Comparison of ENCODE assay signal across 10 cellular contexts in genomic region chr17:50558955-50559614, GRCh38. TPM values are rescaled to one million over a fixed set of nuclear protein-coding genes. Genes with fewer than 3 reads are reported as not detected.
A peak's percentile ranks its signal among the peaks of the same experiment; 100 is the strongest.
DNase-seq lines count a peak whose midpoint lies in the region; ATAC-seq lines count a peak whose summit lies in the region.
"Had no signal": no experiment of that assay in that cellular context is flagged by ENCODE, and none has a peak within 500 bp of the region (broad histone marks: within the 10 kb centered on the region; RNA-seq: fewer than 3 reads in every experiment).

No MANE protein-coding gene starts in this region.

- H3K27ac ChIP-seq in subcutaneous abdominal adipose tissue (ENCODE audit: low read depth, low read length) = no peak overlapping the region
- H3K27ac ChIP-seq: C4-2B had no signal

- no peaks in the 10 kb centered on the region for H3K9me3 ChIP-seq in subcutaneous abdominal adipose tissue (ENCODE audit: control insufficient read depth in 5 of 5, low read length in 5 of 5)

- H3K4me1 Mint-ChIP-seq in activated T-cell treated with anti-CD3 and anti-CD28 coated beads, Interleukin-2, amount 50 U/mL, for 24 hours (ENCODE audit: low read depth) = peaks cover 19% of the 10 kb centered on the region
- H3K4me1 Mint-ChIP-seq in activated T-helper 17 cell treated with anti-CD3 and anti-CD28 coated beads, Interleukin-2, amount 50 U/mL, for 72 hours = peaks cover 6% of the 10 kb centered on the region

- H3K4me1 ChIP-seq in subcutaneous abdominal adipose tissue (ENCODE audit: control insufficient read depth in 5 of 5, insufficient read depth in 5 of 5, low read length in 5 of 5) = peaks cover 0 to 34% (median 26%) of the 10 kb centered on the region in 5 donors

- H3K4me3 Mint-ChIP-seq in activated T-cell treated with anti-CD3 and anti-CD28 coated beads, Interleukin-2, amount 50 U/mL, for 24 hours = peak overlapping the region; percentile 46
- H3K4me3 Mint-ChIP-seq in activated T-helper 17 cell treated with anti-CD3 and anti-CD28 coated beads, Interleukin-2, amount 50 U/mL, for 72 hours = peak overlapping the region; percentile 73

- peaks cover 0 to 14% (median 11%) of the 10 kb centered on the region in 5 donors for H3K36me3 ChIP-seq in subcutaneous abdominal adipose tissue (ENCODE audit: control insufficient read depth in 5 of 5, insufficient read depth in 5 of 5, low read length in 5 of 5)

- peak overlapping the region; percentile 11 to 64 (median 55) for H3K4me3 ChIP-seq in subcutaneous abdominal adipose tissue (ENCODE audit: low read depth in 1 of 5, low read length in 5 of 5)
- H3K4me3 ChIP-seq: lung had no signal

- H3K27me3 Mint-ChIP-seq in activated T-cell treated with anti-CD3 and anti-CD28 coated beads, Interleukin-2, amount 50 U/mL, for 24 hours = peaks cover 57% of the 10 kb centered on the region
- peaks cover 26% of the 10 kb centered on the region for H3K27me3 Mint-ChIP-seq in activated T-helper 17 cell treated with anti-CD3 and anti-CD28 coated beads, Interleukin-2, amount 50 U/mL, for 72 hours

- ATAC-seq in activated T-helper 17 cell treated with anti-CD3 and anti-CD28 coated beads, Interleukin-2, amount 50 U/mL, for 72 hours (replicated peaks) = no peak
- ATAC-seq in GM18511 (IDR thresholded peaks at IDR 0.05; ENCODE audit: unreplicated experiment) = no peak

- H3K27ac Mint-ChIP-seq in activated T-cell treated with anti-CD3 and anti-CD28 coated beads, Interleukin-2, amount 50 U/mL, for 24 hours = no peak overlapping the region
- H3K27ac Mint-ChIP-seq in activated T-helper 17 cell treated with anti-CD3 and anti-CD28 coated beads, Interleukin-2, amount 50 U/mL, for 72 hours = no peak overlapping the region

- H3K36me3 Mint-ChIP-seq in activated T-cell treated with anti-CD3 and anti-CD28 coated beads, Interleukin-2, amount 50 U/mL, for 24 hours (ENCODE audit: low read depth) = no peaks in the 10 kb centered on the region
- H3K36me3 Mint-ChIP-seq in activated T-helper 17 cell treated with anti-CD3 and anti-CD28 coated beads, Interleukin-2, amount 50 U/mL, for 72 hours (ENCODE audit: low read depth) = no peaks in the 10 kb centered on the region

- H3K9me3 Mint-ChIP-seq in activated T-cell treated with anti-CD3 and anti-CD28 coated beads, Interleukin-2, amount 50 U/mL, for 24 hours = no peaks in the 10 kb centered on the region
- H3K9me3 Mint-ChIP-seq in activated T-helper 17 cell treated with anti-CD3 and anti-CD28 coated beads, Interleukin-2, amount 50 U/mL, for 72 hours = no peaks in the 10 kb centered on the region

- H3K9ac ChIP-seq in subcutaneous abdominal adipose tissue (ENCODE audit: low read length in 5 of 5) = no peak overlapping the region

- peaks cover 31 to 59% (median 43%) of the 10 kb centered on the region in 5 donors for H3K27me3 ChIP-seq in subcutaneous abdominal adipose tissue (ENCODE audit: control insufficient read depth in 5 of 5, insufficient read depth in 4 of 5, low read length in 5 of 5)

- DNase-seq in activated T-cell treated with anti-CD3 and anti-CD28 coated beads, Interleukin-2, amount 50 U/mL, for 24 hours = peak; percentile 47
- no peak for DNase-seq in activated T-cell treated with anti-CD3 and anti-CD28 coated beads for 4 hours
- DNase-seq in iPS-NIHi7 (ENCODE audit: extremely low spot score) = peak; percentile 49
- no peak for DNase-seq in COR-L47 (lab: John Stamatoyannopoulos, UW)
- DNase-seq in cortex of kidney (lab: John Stamatoyannopoulos, UW) = no peak

RNA-seq across cellular contexts. Expression of gene CACNA1G, which starts 1.4 kb away (rescaled TPM):
- under 1 TPM in 1 of 2 donors, not detected in 1; 0.11 TPM for total RNA-seq in activated T-helper 17 cell treated with anti-CD3 and anti-CD28 coated beads, Interleukin-2, amount 50 U/mL, for 72 hours

RNA-seq across cellular contexts. Expression of gene SPATA20, which starts 12.1 kb away (rescaled TPM):
- total RNA-seq in activated T-helper 17 cell treated with anti-CD3 and anti-CD28 coated beads, Interleukin-2, amount 50 U/mL, for 72 hours = 10 to 100 TPM in 1 of 2 donors, 1 to 10 TPM in 1; 9.1 to 12.7 TPM

RNA-seq across cellular contexts. Expression of gene EPN3, which starts 26.6 kb away (rescaled TPM):
- not detected for total RNA-seq in activated T-helper 17 cell treated with anti-CD3 and anti-CD28 coated beads, Interleukin-2, amount 50 U/mL, for 72 hours

RNA-seq across cellular contexts. Expression of gene MYCBPAP, which starts 50.8 kb away (rescaled TPM):
- 1 to 10 TPM; 2.1 to 3.2 TPM for total RNA-seq in activated T-helper 17 cell treated with anti-CD3 and anti-CD28 coated beads, Interleukin-2, amount 50 U/mL, for 72 hours

Comparison
In these comparisons a context has a peak if more than half of its experiments do, and no peak if none do; other contexts are left out.
1. DNase-seq: peak in activated T-cell treated with anti-CD3 and anti-CD28 coated beads, Interleukin-2, amount 50 U/mL, for 24 hours (single experiment) and iPS-NIHi7 (single experiment); none in activated T-cell treated with anti-CD3 and anti-CD28 coated beads for 4 hours (single experiment), COR-L47 (single experiment) and cortex of kidney (single experiment).